In the genomic region with DNA sequence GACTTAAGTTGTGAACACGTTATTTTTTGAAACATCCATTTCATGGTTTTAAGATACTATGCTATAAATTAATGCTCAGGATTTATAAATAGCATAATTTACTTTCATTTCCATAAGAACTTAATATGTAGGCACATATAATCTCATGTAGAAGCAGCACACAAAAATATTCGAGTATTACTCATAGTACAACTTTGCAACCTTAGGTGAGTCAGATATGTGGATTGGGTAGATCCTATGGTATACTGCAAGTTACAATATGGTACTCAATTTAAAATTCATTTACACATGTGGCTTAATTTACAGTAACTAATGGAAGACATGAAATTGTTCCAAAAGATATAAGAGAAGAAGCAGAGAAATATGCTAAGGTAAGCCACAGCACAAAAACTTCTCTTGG, we compare ENCODE assay signal across 16 cellular contexts. TPM values are rescaled to one million over a fixed set of nuclear protein-coding genes. Genes with fewer than 3 reads are reported as not detected.
A peak's percentile ranks its signal among the peaks of the same experiment; 100 is the strongest.
DNase-seq lines count a peak whose midpoint lies in the region; ATAC-seq, FAIRE-seq and TF ChIP-seq lines count a peak whose summit lies in the region.
"Had no signal": no experiment of that assay in that cellular context is flagged by ENCODE, and none has a peak within 500 bp of the region (broad histone marks: within the 10 kb centered on the region; RNA-seq: fewer than 3 reads in every experiment).

No MANE protein-coding gene starts in this region.

- H3K4me1 Mint-ChIP-seq in CD8-positive, alpha-beta memory T cell: peaks cover 22 to 63% (median 42%) of the 10 kb centered on the region in 3 donors
- peaks cover 27% of the 10 kb centered on the region for H3K4me1 Mint-ChIP-seq in activated naive CD8-positive, alpha-beta T cell treated with anti-CD3 and anti-CD28 coated beads, Interleukin-2, amount 10 ng/mL, durations not matched to agents 7 days and 5 days
- H3K4me1 Mint-ChIP-seq in naive thymus-derived CD8-positive, alpha-beta T cell: peaks cover 17 to 41% (median 32%) of the 10 kb centered on the region in 4 donors

- no peaks in the 10 kb centered on the region for H3K27me3 Mint-ChIP-seq in CD8-positive, alpha-beta memory T cell
- no peaks in the 10 kb centered on the region for H3K27me3 Mint-ChIP-seq in activated naive CD8-positive, alpha-beta T cell treated with anti-CD3 and anti-CD28 coated beads, Interleukin-2, amount 10 ng/mL, durations not matched to agents 7 days and 5 days
- H3K27me3 Mint-ChIP-seq in naive thymus-derived CD8-positive, alpha-beta T cell: no peaks in the 10 kb centered on the region

- H3K36me3 Mint-ChIP-seq in CD8-positive, alpha-beta memory T cell: peaks cover 0 to 86% (median 22%) of the 10 kb centered on the region in 3 donors
- H3K36me3 Mint-ChIP-seq in activated naive CD8-positive, alpha-beta T cell treated with anti-CD3 and anti-CD28 coated beads, Interleukin-2, amount 10 ng/mL, durations not matched to agents 7 days and 5 days: peaks cover 32% of the 10 kb centered on the region
- H3K36me3 Mint-ChIP-seq in naive thymus-derived CD8-positive, alpha-beta T cell: peaks cover 0 to 92% (median 15%) of the 10 kb centered on the region in 3 donors

- no peaks in the 10 kb centered on the region for H3K9me3 ChIP-seq in CD8-positive, alpha-beta memory T cell (ENCODE audit: low read length)
- H3K9me3 ChIP-seq: testis had no signal

- CTCF ChIA-PET in CD8-positive, alpha-beta memory T cell (lab: Charles Lee): no interaction called here
- CTCF ChIA-PET in HEK293T (lab: Yijun Ruan, JAX): no interaction called here

- no peak overlapping the region for H3K27ac ChIP-seq in CD8-positive, alpha-beta memory T cell (ENCODE audit: low read depth, low read length)
- H3K27ac ChIP-seq: testis had no signal

- no peak for TF ChIP-seq POLR2A in GM12891 (IDR thresholded peaks at IDR 0.05; ENCODE audit: low read depth, low read length)

- no peak overlapping the region for H3K4me3 Mint-ChIP-seq in CD8-positive, alpha-beta memory T cell
- H3K4me3 Mint-ChIP-seq in activated naive CD8-positive, alpha-beta T cell treated with anti-CD3 and anti-CD28 coated beads, Interleukin-2, amount 10 ng/mL, durations not matched to agents 7 days and 5 days: no peak overlapping the region
- H3K4me3 Mint-ChIP-seq in naive thymus-derived CD8-positive, alpha-beta T cell: no peak overlapping the region

- H3K36me3 ChIP-seq in CD8-positive, alpha-beta memory T cell (ENCODE audit: insufficient read depth, low read length): peaks cover 39% of the 10 kb centered on the region

- no peaks in the 10 kb centered on the region for H3K9me3 Mint-ChIP-seq in CD8-positive, alpha-beta memory T cell
- no peaks in the 10 kb centered on the region for H3K9me3 Mint-ChIP-seq in activated naive CD8-positive, alpha-beta T cell treated with anti-CD3 and anti-CD28 coated beads, Interleukin-2, amount 10 ng/mL, durations not matched to agents 7 days and 5 days
- no peaks in the 10 kb centered on the region for H3K9me3 Mint-ChIP-seq in naive thymus-derived CD8-positive, alpha-beta T cell

- no peak for DNase-seq in CD8-positive, alpha-beta memory T cell
- no peak for DNase-seq in GM12891 (ENCODE audit: insufficient read length, low spot score)
- DNase-seq in activated naive CD8-positive, alpha-beta T cell treated with anti-CD3 and anti-CD28 coated beads, Interleukin-2, amount 10 ng/mL, durations not matched to agents 7 days and 5 days: no peak
- no peak for DNase-seq in naive thymus-derived CD8-positive, alpha-beta T cell
- no peak for DNase-seq in NCI-H2107 (lab: John Stamatoyannopoulos, UW)
- DNase-seq in HEK293T (ENCODE audit: extremely low spot score): no peak
- DNase-seq: activated CD4-positive, alpha-beta T cell treated with anti-CD3 and anti-CD28 coated beads for 4 hours; DMS 273 treated with DMSO at 0.1 percent for 48 hours; KG1; NCI-H1105; stimulated activated CD4-positive, alpha-beta T cell treated with anti-CD3 and anti-CD28 coated beads, Interleukin-4, amount 100 ng/mL, for 24 hours; T1000; testis had no signal

- H3K27me3 ChIP-seq in CD8-positive, alpha-beta memory T cell (ENCODE audit: insufficient read depth, low read length, poor library complexity, severe bottlenecking): no peaks in the 10 kb centered on the region
- H3K27me3 ChIP-seq: testis had no signal

- peak overlapping the region in 5 of 8 donors; percentile 24 to 60 (median 42) for H3K27ac Mint-ChIP-seq in CD8-positive, alpha-beta memory T cell
- peak overlapping the region; percentile 51 for H3K27ac Mint-ChIP-seq in activated naive CD8-positive, alpha-beta T cell treated with anti-CD3 and anti-CD28 coated beads, Interleukin-2, amount 10 ng/mL, durations not matched to agents 7 days and 5 days
- H3K27ac Mint-ChIP-seq in naive thymus-derived CD8-positive, alpha-beta T cell: peak overlapping the region in 7 of 10 donors; percentile 24 to 59 (median 30)

- H3K4me1 ChIP-seq in CD8-positive, alpha-beta memory T cell (ENCODE audit: insufficient read depth, low read length): peaks cover 16% of the 10 kb centered on the region
- H3K4me1 ChIP-seq: testis had no signal

- no peak for ATAC-seq in activated naive CD8-positive, alpha-beta T cell treated with anti-CD3 and anti-CD28 coated beads, Interleukin-2, amount 10 ng/mL, durations not matched to agents 7 days and 5 days (ENCODE audit: low read depth)
- ATAC-seq in naive thymus-derived CD8-positive, alpha-beta T cell: no peak
- ATAC-seq in HG03280 (IDR thresholded peaks at IDR 0.05; ENCODE audit: unreplicated experiment): no peak

- H3K4me3 ChIP-seq in CD8-positive, alpha-beta memory T cell (ENCODE audit: low read length): no peak overlapping the region
- H3K4me3 ChIP-seq: testis had no signal

- FAIRE-seq in GM12891 (lab: Jason Lieb, UNC): peak; percentile 48
- FAIRE-seq: GM18507, H1 had no signal

- POLR2A ChIA-PET in CD8-positive, alpha-beta memory T cell (lab: Charles Lee): no interaction called here
- POLR2A ChIA-PET in activated naive CD8-positive, alpha-beta T cell treated with anti-CD3 and anti-CD28 coated beads, Interleukin-2, amount 10 ng/mL, durations not matched to agents 7 days and 5 days (lab: Charles Lee): interaction anchor here (0.5 kb wide), 1 partner anchor 12 kb away, joined by 5 read pairs; no protein-coding TSS in a partner anchor
- POLR2A ChIA-PET in naive thymus-derived CD8-positive, alpha-beta T cell (lab: Charles Lee): no interaction called here
- POLR2A ChIA-PET in HEK293T (lab: Yijun Ruan, JAX): no interaction called here

TF ChIP-seq in GM12891, 5 proteins besides CTCF, POLR2A, EP300 and RAD21:
- no peak for TF ChIP-seq SPI1 (IDR thresholded peaks at IDR 0.05; ENCODE audit: low read depth, low read length)
- no peak for TF ChIP-seq TAF1 (IDR thresholded peaks at IDR 0.05; ENCODE audit: low read depth, low read length)
- no peak for TF ChIP-seq PAX5 (IDR thresholded peaks at IDR 0.05; ENCODE audit: insufficient read depth, low read length, severe bottlenecking)
- no peak for TF ChIP-seq POLR2AphosphoS5 (IDR thresholded peaks at IDR 0.05; ENCODE audit: low read depth, low read length)
- TF ChIP-seq POU2F2 (IDR thresholded peaks at IDR 0.05; ENCODE audit: low read depth, low read length): no peak
TF ChIP-seq in GM12891: peak in this region for 0.

TF ChIP-seq in HEK293T, 16 proteins besides CTCF, POLR2A, EP300 and RAD21:
- TF ChIP-seq LEF1 (IDR thresholded peaks at IDR 0.05; ENCODE audit: borderline replicate concordance) (no peak), SUZ12 (IDR thresholded peaks at IDR 0.05) (no peak), L3MBTL2 (conservative IDR thresholded peaks at IDR 0.05) (no peak)
- TF ChIP-seq, protein P1, sequence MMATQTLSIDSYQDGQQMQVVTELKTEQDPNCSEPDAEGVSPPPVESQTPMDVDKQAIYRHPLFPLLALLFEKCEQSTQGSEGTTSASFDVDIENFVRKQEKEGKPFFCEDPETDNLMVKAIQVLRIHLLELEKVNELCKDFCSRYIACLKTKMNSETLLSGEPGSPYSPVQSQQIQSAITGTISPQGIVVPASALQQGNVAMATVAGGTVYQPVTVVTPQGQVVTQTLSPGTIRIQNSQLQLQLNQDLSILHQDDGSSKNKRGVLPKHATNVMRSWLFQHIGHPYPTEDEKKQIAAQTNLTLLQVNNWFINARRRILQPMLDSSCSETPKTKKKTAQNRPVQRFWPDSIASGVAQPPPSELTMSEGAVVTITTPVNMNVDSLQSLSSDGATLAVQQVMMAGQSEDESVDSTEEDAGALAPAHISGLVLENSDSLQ (IDR thresholded peaks at IDR 0.05): no peak

RNA-seq across cellular contexts. Expression of gene PSMA3, which starts 26.0 kb away (rescaled TPM):
- total RNA-seq in CD8-positive, alpha-beta memory T cell: 100 to 1,000 TPM; 334 to 343 TPM
- 150 TPM for polyA plus RNA-seq in CD8-positive, alpha-beta memory T cell
- 180 TPM for polyA plus RNA-seq in GM12891 (2012; ENCODE audit: low read depth, missing spikeins)
- total RNA-seq in activated naive CD8-positive, alpha-beta T cell treated with anti-CD3 and anti-CD28 coated beads, Interleukin-2, amount 10 ng/mL, durations not matched to agents 7 days and 5 days: 100 to 1,000 TPM; 189 to 203 TPM
- 100 to 1,000 TPM; 136 to 140 TPM for total RNA-seq in naive thymus-derived CD8-positive, alpha-beta T cell
- 100 to 1,000 TPM; 135 to 144 (median 142) TPM for polyA plus RNA-seq in naive thymus-derived CD8-positive, alpha-beta T cell

RNA-seq across cellular contexts. Expression of gene ARID4A, which starts 27.7 kb away (rescaled TPM):
- 10 to 100 TPM; 19.6 to 20.4 TPM for total RNA-seq in CD8-positive, alpha-beta memory T cell
- 38.3 TPM for polyA plus RNA-seq in CD8-positive, alpha-beta memory T cell
- polyA plus RNA-seq in GM12891 (2012; ENCODE audit: low read depth, missing spikeins): 9.0 TPM
- total RNA-seq in activated naive CD8-positive, alpha-beta T cell treated with anti-CD3 and anti-CD28 coated beads, Interleukin-2, amount 10 ng/mL, durations not matched to agents 7 days and 5 days: 10 to 100 TPM; 51.4 to 53.2 TPM
- total RNA-seq in naive thymus-derived CD8-positive, alpha-beta T cell: 10 to 100 TPM; 68.5 to 70.0 TPM
- 10 to 100 TPM; 19.4 to 26.2 (median 25.8) TPM for polyA plus RNA-seq in naive thymus-derived CD8-positive, alpha-beta T cell
